In the genomic region with DNA sequence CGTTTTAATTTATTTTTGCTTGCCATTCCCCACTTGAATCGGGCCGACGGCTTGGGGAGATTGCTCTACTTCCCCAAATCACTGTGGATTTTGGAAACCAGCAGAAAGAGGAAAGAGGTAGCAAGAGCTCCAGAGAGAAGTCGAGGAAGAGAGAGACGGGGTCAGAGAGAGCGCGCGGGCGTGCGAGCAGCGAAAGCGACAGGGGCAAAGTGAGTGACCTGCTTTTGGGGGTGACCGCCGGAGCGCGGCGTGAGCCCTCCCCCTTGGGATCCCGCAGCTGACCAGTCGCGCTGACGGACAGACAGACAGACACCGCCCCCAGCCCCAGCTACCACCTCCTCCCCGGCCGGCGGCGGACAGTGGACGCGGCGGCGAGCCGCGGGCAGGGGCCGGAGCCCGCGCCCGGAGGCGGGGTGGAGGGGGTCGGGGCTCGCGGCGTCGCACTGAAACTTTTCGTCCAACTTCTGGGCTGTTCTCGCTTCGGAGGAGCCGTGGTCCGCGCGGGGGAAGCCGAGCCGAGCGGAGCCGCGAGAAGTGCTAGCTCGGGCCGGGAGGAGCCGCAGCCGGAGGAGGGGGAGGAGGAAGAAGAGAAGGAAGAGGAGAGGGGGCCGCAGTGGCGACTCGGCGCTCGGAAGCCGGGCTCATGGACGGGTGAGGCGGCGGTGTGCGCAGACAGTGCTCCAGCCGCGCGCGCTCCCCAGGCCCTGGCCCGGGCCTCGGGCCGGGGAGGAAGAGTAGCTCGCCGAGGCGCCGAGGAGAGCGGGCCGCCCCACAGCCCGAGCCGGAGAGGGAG, we compare ENCODE assay signal across 1 cellular context.
TF ChIP-seq lines count a peak whose summit lies in the region.

No MANE protein-coding gene starts in this region.

TF ChIP-seq in HCT116, 20 proteins besides CTCF, POLR2A, EP300 and RAD21:
- no peak for TF ChIP-seq POLR2AphosphoS5 (IDR thresholded peaks at IDR 0.05; ENCODE audit: low read depth, low read length)
- TF ChIP-seq YY1 (IDR thresholded peaks at IDR 0.05; ENCODE audit: extremely low read depth, insufficient replicate concordance, low read depth, low read length) = no peak
- TF ChIP-seq CEBPB (IDR thresholded peaks at IDR 0.05; ENCODE audit: low read depth) = no peak
- TF ChIP-seq TCF7L2 (IDR thresholded peaks at IDR 0.05; ENCODE audit: borderline replicate concordance, extremely low read depth, insufficient read depth, insufficient read length) = no peak
- TF ChIP-seq, protein P1, sequence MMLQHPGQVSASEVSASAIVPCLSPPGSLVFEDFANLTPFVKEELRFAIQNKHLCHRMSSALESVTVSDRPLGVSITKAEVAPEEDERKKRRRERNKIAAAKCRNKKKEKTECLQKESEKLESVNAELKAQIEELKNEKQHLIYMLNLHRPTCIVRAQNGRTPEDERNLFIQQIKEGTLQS (IDR thresholded peaks at IDR 0.05) = no peak
TF ChIP-seq in HCT116: peak in this region for 0.
